Comparison of ENCODE assay signal across 8 cellular contexts in the genomic region with DNA sequence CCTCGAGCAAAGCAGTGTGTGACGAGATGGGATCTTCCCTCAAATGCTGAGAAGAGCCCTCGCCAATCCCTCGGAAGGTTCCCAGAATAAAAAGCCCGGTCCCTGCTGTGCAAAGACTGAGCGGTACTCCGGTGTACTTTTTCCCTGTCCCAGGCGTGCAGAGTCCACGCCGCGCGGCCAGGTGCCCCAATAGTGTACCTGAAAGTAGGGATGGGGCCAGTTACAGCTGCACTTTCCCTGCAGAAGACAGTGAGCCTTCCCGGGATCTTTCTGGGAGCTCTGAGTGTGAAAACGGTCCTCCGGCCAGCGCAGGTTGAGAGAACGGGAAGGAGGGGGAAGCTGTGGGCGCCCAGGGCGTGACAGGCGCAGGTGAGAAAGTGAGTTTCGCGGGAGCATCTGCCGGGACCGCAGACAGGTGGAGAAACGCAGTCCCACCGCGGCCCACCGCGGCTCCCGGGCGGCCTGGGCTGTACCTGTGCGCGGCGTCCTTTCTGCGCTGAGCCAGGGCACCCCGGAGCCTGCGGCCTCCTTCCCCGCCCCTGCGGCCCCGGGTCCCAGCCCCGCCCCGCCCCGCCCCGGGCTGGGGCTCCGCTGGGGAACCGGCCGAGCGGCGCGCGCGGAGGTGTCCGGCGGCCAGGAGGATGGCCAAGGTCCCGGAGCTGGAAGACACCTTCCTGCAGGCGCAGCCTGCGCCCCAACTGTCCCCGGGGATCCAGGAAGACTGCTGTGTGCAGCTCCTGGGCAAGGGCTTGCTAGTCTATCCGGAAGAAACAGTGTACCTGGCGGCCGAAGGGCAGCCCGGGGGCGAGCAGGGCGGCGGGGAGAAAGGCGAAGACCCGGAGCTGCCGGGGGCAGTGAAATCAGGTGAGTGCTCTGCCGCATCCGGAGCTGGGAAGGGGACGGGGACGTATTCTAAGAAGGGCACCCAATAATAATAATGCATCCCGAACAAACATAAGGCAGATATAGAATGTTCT. TPM values are rescaled to one million over a fixed set of nuclear protein-coding genes. Genes with fewer than 3 reads are reported as not detected.
DNase-seq lines count a peak whose midpoint lies in the region; ATAC-seq and TF ChIP-seq lines count a peak whose summit lies in the region.

A gene with protein sequence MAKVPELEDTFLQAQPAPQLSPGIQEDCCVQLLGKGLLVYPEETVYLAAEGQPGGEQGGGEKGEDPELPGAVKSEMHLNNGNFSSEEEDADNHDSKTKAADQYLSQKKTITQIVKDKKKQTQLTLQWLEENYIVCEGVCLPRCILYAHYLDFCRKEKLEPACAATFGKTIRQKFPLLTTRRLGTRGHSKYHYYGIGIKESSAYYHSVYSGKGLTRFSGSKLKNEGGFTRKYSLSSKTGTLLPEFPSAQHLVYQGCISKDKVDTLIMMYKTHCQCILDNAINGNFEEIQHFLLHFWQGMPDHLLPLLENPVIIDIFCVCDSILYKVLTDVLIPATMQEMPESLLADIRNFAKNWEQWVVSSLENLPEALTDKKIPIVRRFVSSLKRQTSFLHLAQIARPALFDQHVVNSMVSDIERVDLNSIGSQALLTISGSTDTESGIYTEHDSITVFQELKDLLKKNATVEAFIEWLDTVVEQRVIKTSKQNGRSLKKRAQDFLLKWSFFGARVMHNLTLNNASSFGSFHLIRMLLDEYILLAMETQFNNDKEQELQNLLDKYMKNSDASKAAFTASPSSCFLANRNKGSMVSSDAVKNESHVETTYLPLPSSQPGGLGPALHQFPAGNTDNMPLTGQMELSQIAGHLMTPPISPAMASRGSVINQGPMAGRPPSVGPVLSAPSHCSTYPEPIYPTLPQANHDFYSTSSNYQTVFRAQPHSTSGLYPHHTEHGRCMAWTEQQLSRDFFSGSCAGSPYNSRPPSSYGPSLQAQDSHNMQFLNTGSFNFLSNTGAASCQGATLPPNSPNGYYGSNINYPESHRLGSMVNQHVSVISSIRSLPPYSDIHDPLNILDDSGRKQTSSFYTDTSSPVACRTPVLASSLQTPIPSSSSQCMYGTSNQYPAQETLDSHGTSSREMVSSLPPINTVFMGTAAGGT (plus strand): TSS at position 608 of the 977 bp plus-strand sequence. CDS start 34 bp downstream, at position 642.

- intact Hi-C loops in lower leg skin (cut with DNase I; ENCODE audit: low total_unique reads) = no loop called here

- TF ChIP-seq CTCF in astrocyte of the cerebellum (IDR thresholded peaks at IDR 0.05; ENCODE audit: low read depth, low read length, missing control alignments) = no peak
- TF ChIP-seq CTCF in lower leg skin (IDR thresholded peaks at IDR 0.05) = no peak

- in situ Hi-C loops in astrocyte of the cerebellum (cut with HindIII; ENCODE audit: low sequenced_read_pairs) = no loop called here

- no peak within 1 kb of the TSS for H3K27ac Mint-ChIP-seq in activated T-cell treated with anti-CD3 and anti-CD28 coated beads, Interleukin-2, amount 50 U/mL, for 72 hours

- peak within 1 kb of the TSS; percentile 70 to 77 for H3K4me3 Mint-ChIP-seq in activated T-cell treated with anti-CD3 and anti-CD28 coated beads, Interleukin-2, amount 50 U/mL, for 72 hours

- 2 to 3% methylated on average over 68 to 71 of the region's 73 CpGs for WGBS in lower leg skin, 2 donors
- WGBS in urinary bladder = 1% methylated on average over 73 of the region's 73 CpGs

- peaks cover 0 to 3% of the 10 kb centered on the region in 2 donors for H3K36me3 Mint-ChIP-seq in activated T-cell treated with anti-CD3 and anti-CD28 coated beads, Interleukin-2, amount 50 U/mL, for 72 hours (ENCODE audit: insufficient read depth in 2 of 2)

- peaks cover 32% of the 10 kb centered on the region for H3K27me3 Mint-ChIP-seq in activated T-cell treated with anti-CD3 and anti-CD28 coated beads, Interleukin-2, amount 50 U/mL, for 72 hours (ENCODE audit: low read depth)

- H3K9me3 Mint-ChIP-seq in activated T-cell treated with anti-CD3 and anti-CD28 coated beads, Interleukin-2, amount 50 U/mL, for 72 hours = peaks cover 0 to 2% of the 10 kb centered on the region in 2 donors

- no peaks in the 10 kb centered on the region for H3K4me1 ChIP-seq in urinary bladder (ENCODE audit: insufficient read depth)

- H3K4me3 ChIP-seq in astrocyte of the cerebellum (ENCODE audit: low read depth, low read length) = peak within 1 kb of the TSS; percentile 25
- H3K4me3 ChIP-seq in lower leg skin (ENCODE audit: low read depth, poor library complexity, severe bottlenecking) = peak within 1 kb of the TSS; percentile 18
- H3K4me3 ChIP-seq in urinary bladder (ENCODE audit: low read depth, low read length) = peak within 1 kb of the TSS; percentile 42

- H3K4me1 Mint-ChIP-seq in activated T-cell treated with anti-CD3 and anti-CD28 coated beads, Interleukin-2, amount 50 U/mL, for 72 hours (ENCODE audit: low read depth) = peaks cover 8% of the 10 kb centered on the region

- H3K36me3 ChIP-seq in urinary bladder (ENCODE audit: insufficient read depth) = no peaks in the 10 kb centered on the region

- no peak within 1 kb of the TSS for H3K27ac ChIP-seq in urinary bladder (ENCODE audit: low read depth)

- no peak for DNase-seq in activated T-cell treated with anti-CD3 and anti-CD28 coated beads, Interleukin-2, amount 50 U/mL, for 72 hours
- no peak for DNase-seq in activated T-cell treated with anti-CD3 and anti-CD28 coated beads, Interleukin-2, amount 50 U/mL, for 48 hours
- DNase-seq in astrocyte of the cerebellum (ENCODE audit: low read depth) = no peak
- DNase-seq in lower leg skin (ENCODE audit: low spot score in 2 of 2) = no peak
- no peak for DNase-seq in LoVo (ENCODE audit: low spot score)
- no peak for DNase-seq in cerebellar nuclear complex (lab: John Stamatoyannopoulos, UW)
- no peak for DNase-seq in DMS79 (lab: John Stamatoyannopoulos, UW)

- peak; percentile 27 to 44 for ATAC-seq in activated T-cell treated with anti-CD3 and anti-CD28 coated beads, Interleukin-2, amount 50 U/mL, for 72 hours (replicated peaks in 1 of 2)

- TF ChIP-seq POLR2A in lower leg skin (IDR thresholded peaks at IDR 0.05) = no peak

RNA-seq across cellular contexts. Expression of the gene that starts here (rescaled TPM):
- not detected for total RNA-seq in activated T-cell treated with anti-CD3 and anti-CD28 coated beads, Interleukin-2, amount 50 U/mL, for 72 hours
- total RNA-seq in lower leg skin (not detected), urinary bladder (not detected)
- 0.06 TPM for polyA plus RNA-seq in urinary bladder

Comparison
In these comparisons a context has a peak if more than half of its experiments do, and no peak if none do; other contexts are left out.
1. Peak in ATAC-seq in activated T-cell treated with anti-CD3 and anti-CD28 coated beads, Interleukin-2, amount 50 U/mL, for 72 hours; RNA of the gene not detected or under 1 TPM.